ENCODE assay signal across 8 cellular contexts in the genomic region with DNA sequence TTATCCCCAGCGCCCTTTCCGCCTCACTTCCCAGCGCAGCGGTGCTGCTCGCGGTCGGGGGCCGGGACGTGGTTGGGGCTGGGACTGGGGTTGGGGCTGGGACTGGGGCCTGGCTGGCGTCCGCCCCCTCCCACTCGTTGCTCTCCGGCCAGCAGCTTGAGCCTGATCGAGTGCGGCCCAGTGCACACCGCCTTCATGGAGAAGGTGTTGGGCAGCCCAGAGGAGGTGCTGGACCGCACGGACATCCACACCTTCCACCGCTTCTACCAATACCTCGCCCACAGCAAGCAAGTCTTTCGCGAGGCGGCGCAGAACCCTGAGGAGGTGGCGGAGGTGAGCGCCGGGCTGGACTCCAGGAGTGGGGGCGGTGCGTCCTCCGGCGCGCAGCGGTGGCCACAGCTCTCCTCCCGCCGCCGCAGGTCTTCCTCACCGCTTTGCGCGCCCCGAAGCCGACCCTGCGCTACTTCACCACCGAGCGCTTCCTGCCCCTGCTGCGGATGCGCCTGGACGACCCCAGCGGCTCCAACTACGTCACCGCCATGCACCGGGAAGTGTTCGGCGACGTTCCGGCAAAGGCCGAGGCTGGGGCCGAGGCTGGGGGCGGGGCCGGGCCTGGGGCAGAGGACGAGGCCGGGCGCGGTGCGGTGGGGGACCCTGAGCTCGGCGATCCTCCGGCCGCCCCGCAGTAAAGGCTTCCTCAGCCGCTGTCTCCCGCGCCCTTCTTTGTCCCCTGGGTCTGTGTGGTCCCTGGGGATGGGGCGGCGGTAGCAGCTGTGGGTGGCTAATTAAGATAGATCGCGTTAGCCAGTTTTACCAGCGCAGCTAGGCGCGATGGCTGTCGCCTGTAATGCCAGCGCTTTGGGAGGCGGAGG. TPM values are rescaled to one million over a fixed set of nuclear protein-coding genes. Genes with fewer than 3 reads are reported as not detected.
DNase-seq lines count a peak whose midpoint lies in the region; ATAC-seq, FAIRE-seq and TF ChIP-seq lines count a peak whose summit lies in the region.

No MANE protein-coding gene starts in this region.

- intact Hi-C loops in kidney (cut with DNase I), result no loop called here

- no peaks in the 10 kb centered on the region for H3K9me3 ChIP-seq in kidney (ENCODE audit: control insufficient read depth in 1 of 2, low read length in 2 of 2)

- ATAC-seq in HG03045 (IDR thresholded peaks at IDR 0.05; ENCODE audit: unreplicated experiment), result peak; percentile 65
- ATAC-seq in activated CD4-positive, CD25-positive, alpha-beta regulatory T cell treated with anti-CD3 and anti-CD28 coated beads, Interleukin-2, amount 50 U/mL, for 24 hours, result peak; percentile 84

- peak overlapping the region; percentile 81 to 91 for H3K4me3 ChIP-seq in kidney (ENCODE audit: low read length in 2 of 2)

- H3K9ac ChIP-seq in kidney (ENCODE audit: low read length in 2 of 2), result peak overlapping the region; percentile 70 to 83

- H3K4me1 ChIP-seq in kidney (ENCODE audit: control insufficient read depth in 1 of 2, insufficient read depth in 1 of 2, low read depth in 1 of 2, low read length in 2 of 2), result peaks cover 0 to 12% of the 10 kb centered on the region in 2 donors

- peak overlapping the region; percentile 85 to 87 for H3K27ac ChIP-seq in kidney (ENCODE audit: low read depth in 2 of 2, low read length in 2 of 2)

- no peak for FAIRE-seq in kidney (lab: Jason Lieb, UNC)

- TF ChIP-seq CTCF in kidney (IDR thresholded peaks at IDR 0.05; ENCODE audit: borderline replicate concordance, extremely low read depth, insufficient read depth), result no peak

- H3K36me3 ChIP-seq in kidney (ENCODE audit: control insufficient read depth in 1 of 2, insufficient read depth in 2 of 2, low read length in 2 of 2), result no peaks in the 10 kb centered on the region

- DNase-seq in SIG-M5 treated with dmso at 0.1 percent for 504 hours (lab: John Stamatoyannopoulos, UW; ENCODE audit: unreplicated experiment) (peak; percentile 81), SIG-M5 (lab: John Stamatoyannopoulos, UW) (no peak), NCI-H2227 treated with DMSO at 0.1 percent for 48 hours (lab: John Stamatoyannopoulos, UW) (peak; percentile 83), cerebellar cortex (ENCODE audit: low spot score) (peak; percentile 84), kidney (peak; percentile 96)
- peak; percentile 73 for DNase-seq in stimulated activated CD4-positive, alpha-beta T cell treated with anti-CD3 and anti-CD28 coated beads, Interleukin-12 subunit alpha, Interleukin-12 subunit beta, amount 100 ng/mL, for 4 hours

RNA-seq across cellular contexts. Expression of a gene that starts 1.8 kb away (rescaled TPM):
- 0.31 TPM for total RNA-seq in kidney
- polyA plus RNA-seq in kidney (ENCODE audit: insufficient read depth, low read depth, low replicate concordance), result 3.3 TPM

RNA-seq across cellular contexts. Expression of a gene that starts 7.5 kb away (rescaled TPM):
- 71.9 TPM for total RNA-seq in kidney
- polyA plus RNA-seq in kidney (ENCODE audit: insufficient read depth, low read depth, low replicate concordance), result 145 TPM

RNA-seq across cellular contexts. Expression of a gene that starts 12.4 kb away (rescaled TPM):
- total RNA-seq in kidney, result 38.7 TPM
- polyA plus RNA-seq in kidney (ENCODE audit: insufficient read depth, low read depth, low replicate concordance), result 41.0 TPM

RNA-seq across cellular contexts. Expression of a gene that starts 18.4 kb away (rescaled TPM):
- total RNA-seq in kidney, result 37.5 TPM
- 52.7 TPM for polyA plus RNA-seq in kidney (ENCODE audit: insufficient read depth, low read depth, low replicate concordance)

RNA-seq across cellular contexts. Expression of a gene that starts 23.0 kb away (rescaled TPM):
- total RNA-seq in kidney, result 5.8 TPM
- 3.6 TPM for polyA plus RNA-seq in kidney (ENCODE audit: insufficient read depth, low read depth, low replicate concordance)
